ENCODE assay signal across 8 cellular contexts in the genomic region with DNA sequence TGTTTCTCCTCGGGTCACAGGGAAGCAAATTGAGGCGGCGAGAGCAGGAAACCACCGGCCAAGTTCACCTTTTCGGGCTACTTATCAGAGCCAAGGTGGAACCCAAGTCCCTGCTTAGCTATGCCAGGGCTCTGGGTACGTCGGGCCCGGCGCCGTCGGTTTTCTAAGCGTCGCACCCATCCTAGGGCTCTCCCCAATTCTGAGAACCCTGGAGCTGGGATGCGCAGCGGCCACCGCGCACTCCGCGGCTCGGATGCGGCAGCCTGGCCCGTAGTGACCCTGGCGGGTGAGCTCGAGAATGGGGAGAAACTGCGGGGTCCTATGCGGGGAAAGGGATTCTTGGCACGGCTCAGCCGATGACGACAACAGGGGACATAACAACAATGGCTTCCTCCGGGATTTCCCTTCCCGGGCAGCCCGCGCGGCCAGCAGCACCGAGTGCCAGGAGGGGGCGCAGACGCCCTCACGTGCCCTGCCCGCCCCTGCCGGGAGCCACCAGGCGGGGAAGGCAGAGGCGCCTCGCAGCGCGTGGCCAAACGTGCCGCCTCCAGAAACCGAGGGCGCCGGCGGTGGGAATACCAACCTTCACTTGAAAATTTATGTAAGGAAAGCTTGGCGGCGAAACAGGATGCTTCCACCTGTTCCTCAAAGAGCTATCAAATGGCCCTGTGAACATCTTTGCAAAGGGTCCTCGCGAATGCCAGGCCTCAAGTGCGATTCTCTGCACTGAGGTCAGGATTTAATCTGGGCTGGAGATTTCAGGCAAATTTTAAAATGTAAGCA. TPM values are rescaled to one million over a fixed set of nuclear protein-coding genes. Genes with fewer than 3 reads are reported as not detected.
DNase-seq lines count a peak whose midpoint lies in the region; ATAC-seq, FAIRE-seq and TF ChIP-seq lines count a peak whose summit lies in the region.

No MANE protein-coding gene starts in this region.

- TF ChIP-seq POLR2A in ovary (IDR thresholded peaks at IDR 0.05) = no peak

- H3K27me3 ChIP-seq in HUES64 (ENCODE audit: insufficient read depth, low read length) (peaks cover 80% of the 10 kb centered on the region), Panc1 (ENCODE audit: control insufficient read depth, insufficient read depth, low read length) (peaks cover 27% of the 10 kb centered on the region), ovary (no peaks in the 10 kb centered on the region)

- H3K9me3 ChIP-seq in HUES64 (ENCODE audit: insufficient read depth, low read depth, low read length) = no peaks in the 10 kb centered on the region
- no peaks in the 10 kb centered on the region for H3K9me3 ChIP-seq in Panc1 (ENCODE audit: control insufficient read depth, insufficient read depth, low read depth, low read length)
- no peaks in the 10 kb centered on the region for H3K9me3 ChIP-seq in ovary

- H3K4me3 ChIP-seq in HUES64 (ENCODE audit: low read length) = peak overlapping the region; percentile 72
- H3K4me3 ChIP-seq in Panc1 (ENCODE audit: low read depth in 2 of 2, low read length in 2 of 2) = peak overlapping the region; percentile 41 to 51
- H3K4me3 ChIP-seq in ovary = no peak overlapping the region

- ATAC-seq in Panc1 = peak; percentile 82
- ATAC-seq in HG02884 (IDR thresholded peaks at IDR 0.05; ENCODE audit: unreplicated experiment) = no peak

- H3K36me3 Mint-ChIP-seq in type B pancreatic cell = peaks cover 3% of the 10 kb centered on the region

- CTCF ChIA-PET in Panc1 (lab: Charles Lee) = interaction anchor here (0.7 to 2.0 kb wide), 2 partner anchors 15 to 53 kb away, joined by 4 read pairs; no protein-coding TSS in a partner anchor

- H3K36me3 ChIP-seq in HUES64 (ENCODE audit: insufficient read depth, low read length) (no peaks in the 10 kb centered on the region), Panc1 (ENCODE audit: control insufficient read depth, insufficient read depth, low read length) (no peaks in the 10 kb centered on the region), ovary (no peaks in the 10 kb centered on the region)

- no TSS peak for BruUV-seq in Panc1 (replicated peaks; lab: Mats Ljungman, UMichigan)

- H3K4me1 Mint-ChIP-seq in type B pancreatic cell (ENCODE audit: unreplicated experiment) = peaks cover 17% of the 10 kb centered on the region

- H3K4me1 ChIP-seq in HUES64 (ENCODE audit: insufficient read depth, low read length) (peaks cover 13% of the 10 kb centered on the region), Panc1 (ENCODE audit: control insufficient read depth, insufficient read depth, low read length) (peaks cover 7% of the 10 kb centered on the region), ovary (ENCODE audit: insufficient read depth) (peaks cover 9% of the 10 kb centered on the region)

- DNase-seq in DMS 273 treated with DMSO at 0.1 percent for 48 hours (lab: John Stamatoyannopoulos, UW) (peak; percentile 59), Panc1 (ENCODE audit: low read depth, low spot score) (no peak), frontal cortex (ENCODE audit: low spot score in 2 of 2) (peak; percentile 76 to 85), ovary (peak in 4 of 5 donors; percentile 39 to 71 (median 46)), type B pancreatic cell (ENCODE audit: extremely low spot score, unreplicated experiment) (no peak)
- DNase-seq in activated T-helper 9 cell treated with anti-CD3 and anti-CD28 coated beads, Interleukin-2, amount 50 U/mL, for 16 hours (ENCODE audit: low read depth) = peak; percentile 52

- H3K27ac Mint-ChIP-seq in type B pancreatic cell = no peak overlapping the region

- no peak for TF ChIP-seq EP300 in ovary (IDR thresholded peaks at IDR 0.05)

- H3K9ac ChIP-seq in HUES64 (ENCODE audit: low read depth, low read length) = peak overlapping the region; percentile 67

- no peaks in the 10 kb centered on the region for H3K9me3 Mint-ChIP-seq in type B pancreatic cell

- peak overlapping the region; percentile 78 for H3K4me3 Mint-ChIP-seq in type B pancreatic cell

- no peak for FAIRE-seq in frontal cortex (lab: Jason Lieb, UNC)

- TF ChIP-seq CTCF in Panc1 (IDR thresholded peaks at IDR 0.05) (peak; percentile 85), ovary (IDR thresholded peaks at IDR 0.05) (peak in 1 of 3 donors; percentile 12), type B pancreatic cell (conservative IDR thresholded peaks at IDR 0.05) (peak; percentile 76)

- H3K27ac ChIP-seq in HUES64 (ENCODE audit: low read depth, low read length) (no peak overlapping the region), Panc1 (ENCODE audit: low read length) (no peak overlapping the region), ovary (no peak overlapping the region)

- 5% methylated on average over 56 of the region's 56 CpGs for WGBS in HUES64
- 2 to 4% (median 4%) methylated on average over 55 to 56 of the region's 56 CpGs for WGBS in ovary, 3 donors

- in situ Hi-C loops in Panc1 (cut with HindIII; ENCODE audit: low pct_unique_long_range_greater_than_20kb, low sequenced_read_pairs) = no loop called here

- H3K27me3 Mint-ChIP-seq in type B pancreatic cell = peaks cover 48% of the 10 kb centered on the region

- intact Hi-C loops in Panc1 (cut with micrococcal nuclease; ENCODE audit: unreplicated experiment) = no loop called here
- intact Hi-C loops in ovary (cut with DNase I) = no loop called here

- POLR2A ChIA-PET in Panc1 (lab: Charles Lee) = no interaction called here

RNA-seq across cellular contexts. Expression of gene SLC30A3, which starts 2.1 kb away (rescaled TPM):
- polyA plus RNA-seq in HUES64 (2013, experiment 1 of 2) = 1.8 TPM
- 2.9 TPM for polyA plus RNA-seq in HUES64 (2013, experiment 2 of 2)
- total RNA-seq in Panc1 (2021; ENCODE audit: unreplicated experiment) = 0.59 TPM
- polyA plus RNA-seq in Panc1 (2012; ENCODE audit: insufficient read length) = 0.75 TPM
- 0.82 TPM for total RNA-seq in frontal cortex
- 1 to 10 TPM in 1 of 7 donors, under 1 TPM in 3, not detected in 3; 0.23 to 1.1 (median 0.45) TPM for total RNA-seq in ovary
- polyA plus RNA-seq in ovary = under 1 TPM; 0.27 to 0.38 TPM
- 0.19 and 0.53 TPM in 2 replicates for total RNA-seq in type B pancreatic cell (ENCODE audit: low replicate concordance)

RNA-seq across cellular contexts. Expression of gene DNAJC5G, which starts 10.3 kb away (rescaled TPM):
- polyA plus RNA-seq in HUES64 (2013, experiment 1 of 2) = 0.20 TPM
- polyA plus RNA-seq in HUES64 (2013, experiment 2 of 2) = not detected
- total RNA-seq in Panc1 (2021; ENCODE audit: unreplicated experiment) (not detected), frontal cortex (not detected), ovary (under 1 TPM in 1 of 7 donors, not detected in 6; 0.56 TPM), type B pancreatic cell (ENCODE audit: low replicate concordance) (not detected in 2 replicates)
- polyA plus RNA-seq in Panc1 (2012; ENCODE audit: insufficient read length) = not detected
- under 1 TPM; 0.16 to 0.83 TPM for polyA plus RNA-seq in ovary

RNA-seq across cellular contexts. Expression of gene TRIM54, which starts 17.3 kb away (rescaled TPM):
- 1.3 TPM for polyA plus RNA-seq in HUES64 (2013, experiment 1 of 2)
- polyA plus RNA-seq in HUES64 (2013, experiment 2 of 2) = 0.95 TPM
- total RNA-seq in Panc1 (2021; ENCODE audit: unreplicated experiment) = 0.21 TPM
- polyA plus RNA-seq in Panc1 (2012; ENCODE audit: insufficient read length) = 0.24 TPM
- not detected for total RNA-seq in frontal cortex
- total RNA-seq in ovary = under 1 TPM in 4 of 7 donors, not detected in 3; 0.12 to 0.72 (median 0.49) TPM
- polyA plus RNA-seq in ovary = under 1 TPM; 0.20 to 0.21 TPM
- total RNA-seq in type B pancreatic cell (ENCODE audit: low replicate concordance) = not detected in 2 replicates

RNA-seq across cellular contexts. Expression of gene UCN, which starts 43.3 kb away (rescaled TPM):
- not detected for polyA plus RNA-seq in HUES64 (2013, experiment 1 of 2)
- 0.57 TPM for polyA plus RNA-seq in HUES64 (2013, experiment 2 of 2)
- 4.4 TPM for total RNA-seq in Panc1 (2021; ENCODE audit: unreplicated experiment)
- polyA plus RNA-seq in Panc1 (2012; ENCODE audit: insufficient read length) = 5.4 TPM
- total RNA-seq in frontal cortex = 1.2 TPM
- total RNA-seq in ovary = 1 to 10 TPM; 1.4 to 5.6 (median 1.6) TPM
- polyA plus RNA-seq in ovary = 1 to 10 TPM in 1 of 2 donors, not detected in 1; 1.5 TPM
- total RNA-seq in type B pancreatic cell (ENCODE audit: low replicate concordance) = 0.74 and 4.1 TPM in 2 replicates

RNA-seq across cellular contexts. Expression of gene CAD, which starts 47.8 kb away (rescaled TPM):
- 62.1 TPM for polyA plus RNA-seq in HUES64 (2013, experiment 1 of 2)
- 61.5 TPM for polyA plus RNA-seq in HUES64 (2013, experiment 2 of 2)
- 76.7 TPM for total RNA-seq in Panc1 (2021; ENCODE audit: unreplicated experiment)
- polyA plus RNA-seq in Panc1 (2012; ENCODE audit: insufficient read length) = 136 TPM
- 13.9 TPM for total RNA-seq in frontal cortex
- 10 to 100 TPM; 15.3 to 53.9 (median 36.3) TPM for total RNA-seq in ovary
- polyA plus RNA-seq in ovary = 10 to 100 TPM; 11.9 to 16.2 TPM
- 51.6 and 85.1 TPM in 2 replicates for total RNA-seq in type B pancreatic cell (ENCODE audit: low replicate concordance)

Comparison
In these comparisons a context has a peak if more than half of its experiments do, and no peak if none do; other contexts are left out.
1. DNase-seq: peak in DMS 273 treated with DMSO at 0.1 percent for 48 hours (single experiment), activated T-helper 9 cell treated with anti-CD3 and anti-CD28 coated beads, Interleukin-2, amount 50 U/mL, for 16 hours (single experiment), frontal cortex (2 of 2) and ovary (4 of 5); none in Panc1 (single experiment) and type B pancreatic cell (single experiment).